In genomic region chr12:27620121-27620520, GRCh38 we compare ENCODE assay signal across 1 cellular context.
TF ChIP-seq lines count a peak whose summit lies in the region.

No MANE protein-coding gene starts in this region.

TF ChIP-seq in WTC11, 78 proteins besides CTCF, POLR2A, EP300 and RAD21 (continued from another document):
- TF ChIP-seq, protein P1, sequence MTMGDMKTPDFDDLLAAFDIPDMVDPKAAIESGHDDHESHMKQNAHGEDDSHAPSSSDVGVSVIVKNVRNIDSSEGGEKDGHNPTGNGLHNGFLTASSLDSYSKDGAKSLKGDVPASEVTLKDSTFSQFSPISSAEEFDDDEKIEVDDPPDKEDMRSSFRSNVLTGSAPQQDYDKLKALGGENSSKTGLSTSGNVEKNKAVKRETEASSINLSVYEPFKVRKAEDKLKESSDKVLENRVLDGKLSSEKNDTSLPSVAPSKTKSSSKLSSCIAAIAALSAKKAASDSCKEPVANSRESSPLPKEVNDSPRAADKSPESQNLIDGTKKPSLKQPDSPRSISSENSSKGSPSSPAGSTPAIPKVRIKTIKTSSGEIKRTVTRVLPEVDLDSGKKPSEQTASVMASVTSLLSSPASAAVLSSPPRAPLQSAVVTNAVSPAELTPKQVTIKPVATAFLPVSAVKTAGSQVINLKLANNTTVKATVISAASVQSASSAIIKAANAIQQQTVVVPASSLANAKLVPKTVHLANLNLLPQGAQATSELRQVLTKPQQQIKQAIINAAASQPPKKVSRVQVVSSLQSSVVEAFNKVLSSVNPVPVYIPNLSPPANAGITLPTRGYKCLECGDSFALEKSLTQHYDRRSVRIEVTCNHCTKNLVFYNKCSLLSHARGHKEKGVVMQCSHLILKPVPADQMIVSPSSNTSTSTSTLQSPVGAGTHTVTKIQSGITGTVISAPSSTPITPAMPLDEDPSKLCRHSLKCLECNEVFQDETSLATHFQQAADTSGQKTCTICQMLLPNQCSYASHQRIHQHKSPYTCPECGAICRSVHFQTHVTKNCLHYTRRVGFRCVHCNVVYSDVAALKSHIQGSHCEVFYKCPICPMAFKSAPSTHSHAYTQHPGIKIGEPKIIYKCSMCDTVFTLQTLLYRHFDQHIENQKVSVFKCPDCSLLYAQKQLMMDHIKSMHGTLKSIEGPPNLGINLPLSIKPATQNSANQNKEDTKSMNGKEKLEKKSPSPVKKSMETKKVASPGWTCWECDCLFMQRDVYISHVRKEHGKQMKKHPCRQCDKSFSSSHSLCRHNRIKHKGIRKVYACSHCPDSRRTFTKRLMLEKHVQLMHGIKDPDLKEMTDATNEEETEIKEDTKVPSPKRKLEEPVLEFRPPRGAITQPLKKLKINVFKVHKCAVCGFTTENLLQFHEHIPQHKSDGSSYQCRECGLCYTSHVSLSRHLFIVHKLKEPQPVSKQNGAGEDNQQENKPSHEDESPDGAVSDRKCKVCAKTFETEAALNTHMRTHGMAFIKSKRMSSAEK (CRISPR knock-in tag; IDR thresholded peaks at IDR 0.05; ENCODE audit: borderline replicate concordance) = no peak
- TF ChIP-seq ZBTB21 (CRISPR knock-in tag; IDR thresholded peaks at IDR 0.05; ENCODE audit: borderline replicate concordance) (no peak), NR1H2 (CRISPR knock-in tag; IDR thresholded peaks at IDR 0.05) (no peak), AR (CRISPR knock-in tag; IDR thresholded peaks at IDR 0.05) (no peak), FOXK1 (CRISPR knock-in tag; IDR thresholded peaks at IDR 0.05) (no peak), EMX1 (CRISPR knock-in tag; IDR thresholded peaks at IDR 0.05) (no peak), ZNF138 (CRISPR knock-in tag; conservative IDR thresholded peaks at IDR 0.05) (no peak)
- TF ChIP-seq, protein P2, sequence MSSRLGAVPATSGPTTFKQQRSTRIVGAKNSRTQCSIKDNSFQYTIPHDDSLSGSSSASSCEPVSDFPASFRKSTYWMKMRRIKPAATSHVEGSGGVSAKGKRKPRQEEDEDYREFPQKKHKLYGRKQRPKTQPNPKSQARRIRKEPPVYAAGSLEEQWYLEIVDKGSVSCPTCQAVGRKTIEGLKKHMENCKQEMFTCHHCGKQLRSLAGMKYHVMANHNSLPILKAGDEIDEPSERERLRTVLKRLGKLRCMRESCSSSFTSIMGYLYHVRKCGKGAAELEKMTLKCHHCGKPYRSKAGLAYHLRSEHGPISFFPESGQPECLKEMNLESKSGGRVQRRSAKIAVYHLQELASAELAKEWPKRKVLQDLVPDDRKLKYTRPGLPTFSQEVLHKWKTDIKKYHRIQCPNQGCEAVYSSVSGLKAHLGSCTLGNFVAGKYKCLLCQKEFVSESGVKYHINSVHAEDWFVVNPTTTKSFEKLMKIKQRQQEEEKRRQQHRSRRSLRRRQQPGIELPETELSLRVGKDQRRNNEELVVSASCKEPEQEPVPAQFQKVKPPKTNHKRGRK (CRISPR knock-in tag; IDR thresholded peaks at IDR 0.05; ENCODE audit: borderline replicate concordance) = no peak
